In the genomic region with DNA sequence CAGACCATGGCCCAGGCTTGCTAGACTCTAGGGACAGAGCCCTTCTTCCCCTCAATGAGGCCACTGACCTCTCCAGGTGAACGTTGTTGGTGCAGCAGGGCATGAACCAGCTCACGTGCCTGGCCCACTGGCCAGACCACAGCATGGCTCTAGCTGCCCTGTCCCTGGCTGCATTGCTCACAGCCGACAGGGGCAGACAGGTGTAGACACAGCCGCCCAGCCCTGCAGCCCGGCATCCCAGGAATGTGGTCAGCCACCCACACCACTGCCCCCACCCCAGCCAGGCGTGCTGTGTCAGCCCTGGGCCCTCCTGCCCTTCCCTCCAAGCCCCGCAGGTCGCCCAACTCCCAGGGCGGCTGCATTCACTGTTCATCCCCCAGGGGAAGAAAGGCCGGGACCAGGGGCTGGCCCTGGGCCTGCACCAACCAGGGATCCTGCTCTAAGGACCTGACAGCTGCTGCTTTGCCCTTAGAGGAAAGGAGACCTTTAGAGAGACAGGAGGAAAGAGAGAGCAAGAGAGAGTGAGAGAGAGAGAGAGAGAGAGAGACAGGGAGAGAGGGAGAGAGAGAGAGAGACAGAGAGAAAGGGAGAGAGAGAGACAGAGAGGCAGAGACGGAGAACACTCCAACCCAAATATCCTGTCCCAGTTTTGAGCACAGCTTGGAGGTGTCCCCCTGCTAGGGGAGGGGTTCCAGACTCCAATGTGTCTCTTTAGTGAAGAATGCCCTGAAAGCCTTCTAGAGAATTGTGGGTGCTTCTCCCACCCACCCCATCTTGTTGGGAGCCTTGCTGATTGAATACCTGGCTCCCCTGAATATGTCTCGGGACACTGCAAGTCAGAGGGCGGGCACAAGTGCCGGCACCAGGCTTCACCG, we compare ENCODE assay signal across 12 cellular contexts. TPM values are rescaled to one million over a fixed set of nuclear protein-coding genes. Genes with fewer than 3 reads are reported as not detected.
DNase-seq lines count a peak whose midpoint lies in the region; ATAC-seq and TF ChIP-seq lines count a peak whose summit lies in the region.
"Had no signal": no experiment of that assay in that cellular context is flagged by ENCODE, and none has a peak within 500 bp of the region (broad histone marks: within the 10 kb centered on the region; RNA-seq: fewer than 3 reads in every experiment).

No MANE protein-coding gene starts in this region.

- TF ChIP-seq POLR2A in IMR-90 (IDR thresholded peaks at IDR 0.05; ENCODE audit: low read depth, low read length) = no peak

- BruUV-seq in IMR-90 (replicated peaks; lab: Mats Ljungman, UMichigan) = no TSS peak

- no peak overlapping the region for H4K5ac ChIP-seq in IMR-90 (ENCODE audit: low read depth, low read length)

- H3K9me3 ChIP-seq in BE2C = no peaks in the 10 kb centered on the region
- no peaks in the 10 kb centered on the region for H3K9me3 ChIP-seq in IMR-90 (ENCODE audit: control insufficient read depth, insufficient read depth, low read length)
- H3K9me3 ChIP-seq in endodermal cell (ENCODE audit: control insufficient read depth, low read length) = no peaks in the 10 kb centered on the region
- no peaks in the 10 kb centered on the region for H3K9me3 ChIP-seq in colonic mucosa
- H3K9me3 ChIP-seq: prostate gland had no signal

- H3K4me3 ChIP-seq in BE2C (ENCODE audit: low read depth, low read length) (no peak overlapping the region), IMR-90 (ENCODE audit: insufficient read depth, low read depth, low read length) (no peak overlapping the region), endodermal cell (ENCODE audit: low read length) (no peak overlapping the region), colonic mucosa (no peak overlapping the region)
- H3K4me3 ChIP-seq: prostate gland had no signal

- peak; percentile 40 for DNase-seq in BE2C
- DNase-seq in IMR-90 = no peak
- peak; percentile 94 for DNase-seq in endodermal cell
- DNase-seq in mucosa of gallbladder (ENCODE audit: low spot score) = peak; percentile 19
- DNase-seq in activated CD4-positive, CD25-positive, alpha-beta regulatory T cell (lab: John Stamatoyannopoulos, UW) = no peak
- no peak for DNase-seq in NCI-H774 (lab: John Stamatoyannopoulos, UW)
- no peak for DNase-seq in activated CD8-positive, alpha-beta memory T cell treated with anti-CD3 and anti-CD28 coated beads, Interleukin-2, amount 10 ng/mL, durations not matched to agents 7 days and 5 days
- no peak for DNase-seq in colonic mucosa
- DNase-seq: NCI-H1092 treated with DMSO at 0.1 percent for 48 hours had no signal

- peaks cover 33% of the 10 kb centered on the region for H3K4me1 Mint-ChIP-seq in endodermal cell
- no peaks in the 10 kb centered on the region for H3K4me1 Mint-ChIP-seq in activated CD8-positive, alpha-beta memory T cell treated with anti-CD3 and anti-CD28 coated beads, Interleukin-2, amount 10 ng/mL, durations not matched to agents 7 days and 5 days

- peaks cover 8% of the 10 kb centered on the region for H3K9me1 ChIP-seq in IMR-90 (ENCODE audit: insufficient read depth, low read length)

- no peaks in the 10 kb centered on the region for H4K20me1 ChIP-seq in IMR-90 (ENCODE audit: insufficient read depth, low read length)

- peak overlapping the region; percentile 65; the same call in 1 of the 3 replicates for H2BK15ac ChIP-seq in IMR-90 (ENCODE audit: low read depth, low read length)

- H3K27ac ChIP-seq in IMR-90 (ENCODE audit: insufficient read depth, low read length) (no peak overlapping the region), endodermal cell (ENCODE audit: low read depth, low read length) (no peak overlapping the region), colonic mucosa (no peak overlapping the region)
- H3K27ac ChIP-seq: prostate gland had no signal

- POLR2A ChIA-PET in IMR-90 (lab: Charles Lee; ENCODE audit: unreplicated experiment) = no interaction called here

- no peak overlapping the region for H3K56ac ChIP-seq in IMR-90 (ENCODE audit: extremely low read depth, insufficient read depth, low read length)

- H3K23ac ChIP-seq in IMR-90 (ENCODE audit: low read depth, low read length) = peak overlapping the region; percentile 46; the same call in 1 of the 2 replicates

- no peak overlapping the region for H3K14ac ChIP-seq in IMR-90 (replicated peaks; ENCODE audit: low read depth, low read length)

- H2BK20ac ChIP-seq in IMR-90 (ENCODE audit: low read depth, low read length) = peak overlapping the region; percentile 82; the same call in 1 of the 2 replicates

- peak overlapping the region; percentile 85 for H3K27ac Mint-ChIP-seq in endodermal cell
- H3K27ac Mint-ChIP-seq in activated CD8-positive, alpha-beta memory T cell treated with anti-CD3 and anti-CD28 coated beads, Interleukin-2, amount 10 ng/mL, durations not matched to agents 7 days and 5 days = no peak overlapping the region

- H4K8ac ChIP-seq in IMR-90 (ENCODE audit: low read depth in 2 of 2, low read length in 2 of 2) = peak overlapping the region in 1 of 2 experiments; percentile 19; a peak in 2 of 4 replicates

- WGBS in IMR-90 (ENCODE audit: extremely low coverage in 2 of 2, insufficient read length in 1 of 2), 2 experiments = 67% methylated on average over 2 of the region's 15 CpGs; no CpG with 5 or more reads in 1 of the 2 experiments
- WGBS in endodermal cell (ENCODE audit: insufficient coverage in 1 of 2, insufficient read length in 1 of 2), 2 experiments = 41 to 75% methylated on average over 5 to 15 of the region's 15 CpGs

- TF ChIP-seq CTCF in BE2C (IDR thresholded peaks at IDR 0.05; ENCODE audit: low read depth, low read length) (no peak), IMR-90 (conservative IDR thresholded peaks at IDR 0.05; ENCODE audit: low read depth, low read length) (no peak), endodermal cell (conservative IDR thresholded peaks at IDR 0.05) (peak; percentile 47), colonic mucosa (IDR thresholded peaks at IDR 0.05) (no peak)

- H2BK120ac ChIP-seq in IMR-90 (ENCODE audit: low read depth, low read length) = peak overlapping the region; percentile 65

- no peak overlapping the region for H3K4me2 ChIP-seq in IMR-90 (ENCODE audit: low read depth, low read length)

- H3K4me1 ChIP-seq in BE2C (peaks cover 8% of the 10 kb centered on the region), IMR-90 (ENCODE audit: control insufficient read depth, insufficient read depth, low read length) (peaks cover 6% of the 10 kb centered on the region), endodermal cell (ENCODE audit: control insufficient read depth, insufficient read depth, low read length) (peaks cover 15% of the 10 kb centered on the region), colonic mucosa (no peaks in the 10 kb centered on the region)
- H3K4me1 ChIP-seq: prostate gland had no signal

- H3K36me3 ChIP-seq in BE2C (no peaks in the 10 kb centered on the region), IMR-90 (ENCODE audit: control insufficient read depth, insufficient read depth, low read length) (no peaks in the 10 kb centered on the region), endodermal cell (ENCODE audit: control insufficient read depth, insufficient read depth, low read length) (no peaks in the 10 kb centered on the region), colonic mucosa (no peaks in the 10 kb centered on the region)
- H3K36me3 ChIP-seq: prostate gland had no signal

- H3K79me1 ChIP-seq in IMR-90 (ENCODE audit: low read depth in 1 of 2, low read length in 2 of 2) = peaks cover 0 to 4% of the 10 kb centered on the region in 2 experiments; a peak in 2 of 4 replicates

- CTCF ChIA-PET in IMR-90 (lab: Yijun Ruan, JAX) = interaction anchor here (0.6 kb wide), 1 partner anchor 306 kb away, joined by 3 read pairs; no protein-coding TSS in a partner anchor
- CTCF ChIA-PET in activated CD8-positive, alpha-beta memory T cell treated with anti-CD3 and anti-CD28 coated beads, Interleukin-2, amount 10 ng/mL, durations not matched to agents 7 days and 5 days (lab: Charles Lee) = no interaction called here

- H2AFZ ChIP-seq in IMR-90 (replicated peaks; ENCODE audit: low read length, poor library complexity) = peak overlapping the region; percentile 77

- H3K27me3 Mint-ChIP-seq in endodermal cell (ENCODE audit: insufficient read depth) = no peaks in the 10 kb centered on the region
- H3K27me3 Mint-ChIP-seq in activated CD8-positive, alpha-beta memory T cell treated with anti-CD3 and anti-CD28 coated beads, Interleukin-2, amount 10 ng/mL, durations not matched to agents 7 days and 5 days = peaks cover 29% of the 10 kb centered on the region

- no peaks in the 10 kb centered on the region for H3K9me3 Mint-ChIP-seq in endodermal cell
- no peaks in the 10 kb centered on the region for H3K9me3 Mint-ChIP-seq in activated CD8-positive, alpha-beta memory T cell treated with anti-CD3 and anti-CD28 coated beads, Interleukin-2, amount 10 ng/mL, durations not matched to agents 7 days and 5 days (ENCODE audit: low read depth)

- H3K9ac ChIP-seq in IMR-90 (ENCODE audit: low read depth, low read length) = no peak overlapping the region
- H3K9ac ChIP-seq in endodermal cell (ENCODE audit: extremely low read depth, low read length, poor library complexity, severe bottlenecking) = peak overlapping the region; percentile 41
- no peak overlapping the region for H3K9ac ChIP-seq in colonic mucosa (ENCODE audit: low read depth in 2 of 2, low read length in 2 of 2)

- no peak overlapping the region for H2BK5ac ChIP-seq in IMR-90 (ENCODE audit: low read depth, low read length, poor library complexity, severe bottlenecking)

- in situ Hi-C loops in IMR-90 (cut with MboI; ENCODE audit: low sequenced_read_pairs) = no loop called here

- H2AK9ac ChIP-seq in IMR-90 (replicated peaks; ENCODE audit: low read depth, low read length, poor library complexity) = peak overlapping the region; percentile 63

- H3K36me3 Mint-ChIP-seq in endodermal cell (ENCODE audit: low read depth) = no peaks in the 10 kb centered on the region
- no peaks in the 10 kb centered on the region for H3K36me3 Mint-ChIP-seq in activated CD8-positive, alpha-beta memory T cell treated with anti-CD3 and anti-CD28 coated beads, Interleukin-2, amount 10 ng/mL, durations not matched to agents 7 days and 5 days

- dilution Hi-C loops in IMR-90 (cut with HindIII; ENCODE audit: low sequenced_read_pairs, unreplicated experiment) = no loop called here

- H3K4me3 Mint-ChIP-seq in endodermal cell = no peak overlapping the region
- H3K4me3 Mint-ChIP-seq in activated CD8-positive, alpha-beta memory T cell treated with anti-CD3 and anti-CD28 coated beads, Interleukin-2, amount 10 ng/mL, durations not matched to agents 7 days and 5 days = no peak overlapping the region

- no peak for TF ChIP-seq RAD21 in IMR-90 (IDR thresholded peaks at IDR 0.05; ENCODE audit: low read length)

- H3K27me3 ChIP-seq in BE2C (no peaks in the 10 kb centered on the region), IMR-90 (ENCODE audit: control insufficient read depth, insufficient read depth, low read length) (no peaks in the 10 kb centered on the region), endodermal cell (ENCODE audit: control insufficient read depth, insufficient read depth, low read length, poor library complexity, severe bottlenecking) (no peaks in the 10 kb centered on the region), colonic mucosa (no peaks in the 10 kb centered on the region)

- no peak overlapping the region for H3K18ac ChIP-seq in IMR-90 (ENCODE audit: low read depth, low read length)

- ATAC-seq in IMR-90 (ENCODE audit: low read depth) = no peak; the same call in 1 of the 2 replicates
- no peak for ATAC-seq in activated CD8-positive, alpha-beta memory T cell treated with anti-CD3 and anti-CD28 coated beads, Interleukin-2, amount 10 ng/mL, durations not matched to agents 7 days and 5 days

- 0 out of 2 replicates have a peak overlapping the region, but pooled peaks have one; percentile 32 for H4K91ac ChIP-seq in IMR-90 (ENCODE audit: insufficient read depth, low read depth, low read length)

- H3K4ac ChIP-seq in IMR-90 (ENCODE audit: low read depth, low read length) = peak overlapping the region; percentile 47

- H2AK5ac ChIP-seq in IMR-90 (ENCODE audit: low read depth, low read length) = peak overlapping the region; percentile 66

- intact Hi-C loops in IMR-90 (cut with micrococcal nuclease) (no loop called here), colonic mucosa (cut with DNase I) (no loop called here)

RNA-seq across cellular contexts. Expression of a gene that starts 44.2 kb away (rescaled TPM):
- not detected for polyA plus RNA-seq in BE2C (2012; ENCODE audit: insufficient read depth, insufficient read length, low read depth)
- total RNA-seq in IMR-90 (2012; rRNA removed) (not detected in 2 replicates), endodermal cell (not detected), mucosa of gallbladder (not detected), colonic mucosa (not detected)
- polyA plus RNA-seq in IMR-90 (2012; rRNA removed) = not detected in 2 replicates
- polyA plus RNA-seq in IMR-90 (2012; cell fraction: cytosol; rRNA removed) = not detected in 2 replicates
- polyA plus RNA-seq in IMR-90 (2012; cell fraction: nucleus; rRNA removed; ENCODE audit: low replicate concordance) = not detected in 2 replicates
- not detected for polyA plus RNA-seq in endodermal cell (2013, experiment 1 of 2)
- not detected for polyA plus RNA-seq in endodermal cell (2013, experiment 2 of 2)
- not detected for total RNA-seq in activated CD8-positive, alpha-beta memory T cell treated with anti-CD3 and anti-CD28 coated beads, Interleukin-2, amount 10 ng/mL, durations not matched to agents 7 days and 5 days
- total RNA-seq: endothelial cell of umbilical vein, prostate gland had no signal
- polyA plus RNA-seq: AG04450, endothelial cell of umbilical vein had no signal

Comparison
In these comparisons a context has a peak if more than half of its experiments do, and no peak if none do; other contexts are left out.
1. DNase-seq: peak in BE2C (single experiment), endodermal cell (single experiment) and mucosa of gallbladder (single experiment); none in IMR-90 (single experiment), activated CD4-positive, CD25-positive, alpha-beta regulatory T cell (0 of 4), NCI-H774 (single experiment), activated CD8-positive, alpha-beta memory T cell treated with anti-CD3 and anti-CD28 coated beads, Interleukin-2, amount 10 ng/mL, durations not matched to agents 7 days and 5 days (single experiment) and colonic mucosa (single experiment).